22 cellular contexts compared by ENCODE assay signal in genomic region chr17:151886-152859, GRCh38. TPM values are rescaled to one million over a fixed set of nuclear protein-coding genes. Genes with fewer than 3 reads are reported as not detected.
DNase-seq lines count a peak whose midpoint lies in the region; ATAC-seq and TF ChIP-seq lines count a peak whose summit lies in the region.
"Had no signal": no experiment of that assay in that cellular context is flagged by ENCODE, and none has a peak within 500 bp of the region (broad histone marks: within the 10 kb centered on the region; RNA-seq: fewer than 3 reads in every experiment).

No MANE protein-coding gene starts in this region.

- no peaks in the 10 kb centered on the region for H3K4me1 ChIP-seq in PC-3 (ENCODE audit: insufficient read depth, low read length)
- H3K4me1 ChIP-seq in A673 (ENCODE audit: insufficient read depth, low read length, poor library complexity, severe bottlenecking), result no peaks in the 10 kb centered on the region
- H3K4me1 ChIP-seq: BE2C, gastroesophageal sphincter, tibial artery had no signal

- intact Hi-C loops in PC-3 (cut with micrococcal nuclease), result no loop called here
- intact Hi-C loops in posterior vena cava (cut with DNase I), result no loop called here
- intact Hi-C loops in A673 (cut with micrococcal nuclease; ENCODE audit: unreplicated experiment), result no loop called here

- H3K9me3 ChIP-seq in PC-3 (ENCODE audit: low read length) (no peaks in the 10 kb centered on the region), A673 (ENCODE audit: low read depth, low read length, poor library complexity, severe bottlenecking) (no peaks in the 10 kb centered on the region)
- H3K9me3 ChIP-seq: BE2C, gastroesophageal sphincter, tibial artery had no signal

- H3K36me3 ChIP-seq in PC-3 (ENCODE audit: low read depth, low read length) (no peaks in the 10 kb centered on the region), A673 (ENCODE audit: insufficient read depth, low read length, poor library complexity, severe bottlenecking) (no peaks in the 10 kb centered on the region)
- H3K36me3 ChIP-seq: BE2C, gastroesophageal sphincter, tibial artery had no signal

- no peaks in the 10 kb centered on the region for H3K9me2 ChIP-seq in PC-3 (replicated peaks; ENCODE audit: low read length)

- no peak overlapping the region for H2AFZ ChIP-seq in PC-3 (ENCODE audit: low read length)

- TF ChIP-seq CTCF in PC-3 (conservative IDR thresholded peaks at IDR 0.05; ENCODE audit: low read depth, low read length) (no peak), foreskin fibroblast (IDR thresholded peaks at IDR 0.05; ENCODE audit: low read depth, low read length) (no peak), A673 (conservative IDR thresholded peaks at IDR 0.05; ENCODE audit: low read depth, low read length) (no peak)

- POLR2A ChIA-PET in PC-3 (lab: Charles Lee; ENCODE audit: unreplicated experiment), result no interaction called here
- POLR2A ChIA-PET in A673 (lab: Charles Lee; ENCODE audit: low non-redundant PET), result no interaction called here

- H3K27me3 ChIP-seq in PC-3 (ENCODE audit: low read length) (no peaks in the 10 kb centered on the region), A673 (replicated peaks; ENCODE audit: insufficient read depth, low read depth, low read length, poor library complexity) (no peaks in the 10 kb centered on the region)
- H3K27me3 ChIP-seq: BE2C, gastroesophageal sphincter had no signal

- no TSS peak for BruUV-seq in PC-3 (replicated peaks; lab: Mats Ljungman, UMichigan)
- BruUV-seq in A673 (replicated peaks; lab: Mats Ljungman, UMichigan), result no TSS peak

- ATAC-seq in PC-3 (peak; percentile 71), HG03175 (IDR thresholded peaks at IDR 0.05; ENCODE audit: unreplicated experiment) (no peak), GM18861 (IDR thresholded peaks at IDR 0.05; ENCODE audit: unreplicated experiment) (no peak)
- ATAC-seq: activated naive CD8-positive, alpha-beta T cell treated with anti-CD3 and anti-CD28 coated beads, Interleukin-2, amount 50 U/mL, for 24 hours; activated T-cell treated with anti-CD3 and anti-CD28 coated beads, Interleukin-2, amount 50 U/mL, for 4 hours; gastroesophageal sphincter had no signal

- DNase-seq in EL, result peak; percentile 38
- peak; percentile 41 for DNase-seq in PC-3
- DNase-seq in foreskin fibroblast, result peak; percentile 20 to 44
- DNase-seq in posterior vena cava (ENCODE audit: low spot score), result peak; percentile 47
- DNase-seq in A673 (ENCODE audit: low spot score), result no peak
- DNase-seq in NCI-H510A (lab: John Stamatoyannopoulos, UW), result no peak
- DNase-seq: activated CD4-positive, alpha-beta T cell treated with anti-CD3 and anti-CD28 coated beads, Interleukin-2, amount 50 U/mL, for 48 hours; activated naive CD8-positive, alpha-beta T cell treated with anti-CD3 and anti-CD28 coated beads, Interleukin-2, amount 50 U/mL, for 24 hours; activated T-cell treated with anti-CD3 and anti-CD28 coated beads, Interleukin-2, amount 50 U/mL, for 4 hours; BE2C; DMS153; HCEC 1CT; NCI-H187 had no signal

- no peak overlapping the region for H3K27ac ChIP-seq in PC-3 (ENCODE audit: low read length)
- H3K27ac ChIP-seq in A673 (ENCODE audit: low read depth, low read length, poor library complexity, severe bottlenecking), result no peak overlapping the region
- H3K27ac ChIP-seq: gastroesophageal sphincter, SK-N-MC, tibial artery had no signal

- no peaks in the 10 kb centered on the region for H3K79me2 ChIP-seq in PC-3 (ENCODE audit: low read length)

- H3K4me2 ChIP-seq in PC-3 (ENCODE audit: low read length), result no peak overlapping the region

- H3F3A ChIP-seq in PC-3 (ENCODE audit: low read length, unreplicated experiment), result no peaks in the 10 kb centered on the region

- H4K20me1 ChIP-seq in PC-3 (ENCODE audit: low read length), result no peaks in the 10 kb centered on the region

- no peak overlapping the region for H3K9ac ChIP-seq in PC-3 (ENCODE audit: low read length)

- CTCF ChIA-PET in PC-3 (lab: Charles Lee), result no interaction called here
- CTCF ChIA-PET in A673 (lab: Charles Lee), result no interaction called here

- H3K4me3 ChIP-seq in PC-3 (ENCODE audit: low read length) (no peak overlapping the region), foreskin fibroblast (ENCODE audit: low read depth in 1 of 2, low read length in 2 of 2) (no peak overlapping the region), A673 (ENCODE audit: low read depth, low read length, poor library complexity, severe bottlenecking) (no peak overlapping the region)
- H3K4me3 ChIP-seq: gastroesophageal sphincter, SK-N-MC, tibial artery had no signal

RNA-seq across cellular contexts. Expression of gene SCGB1C2, which starts 14.8 kb away (rescaled TPM):
- total RNA-seq in PC-3 (2014; rRNA removed), result not detected in 2 replicates
- not detected for total RNA-seq in posterior vena cava
- not detected in 2 replicates for total RNA-seq in A673 (2021)
- total RNA-seq: activated T-cell treated with anti-CD3 and anti-CD28 coated beads, Interleukin-2, amount 50 U/mL, for 4 hours; cerebellum; gastroesophageal sphincter; MCF 10A; NCI-H460; skeletal muscle tissue had no signal

RNA-seq across cellular contexts. Expression of gene DOC2B, which starts 29.3 kb away (rescaled TPM):
- 0.46 and 0.69 TPM in 2 replicates for total RNA-seq in PC-3 (2014; rRNA removed)
- total RNA-seq in posterior vena cava, result 10 to 100 TPM; 11.9 to 18.5 TPM
- total RNA-seq in A673 (2021), result 0.17 and 0.39 TPM in 2 replicates
- total RNA-seq: MCF 10A had no signal

Comparison
In these comparisons a context has a peak if more than half of its experiments do, and no peak if none do; other contexts are left out.
1. DNase-seq: peak in EL (single experiment), PC-3 (single experiment), foreskin fibroblast (2 of 2) and posterior vena cava (single experiment); none in A673 (single experiment) and NCI-H510A (single experiment).